Comparison of ENCODE assay signal across 10 cellular contexts in the genomic region with DNA sequence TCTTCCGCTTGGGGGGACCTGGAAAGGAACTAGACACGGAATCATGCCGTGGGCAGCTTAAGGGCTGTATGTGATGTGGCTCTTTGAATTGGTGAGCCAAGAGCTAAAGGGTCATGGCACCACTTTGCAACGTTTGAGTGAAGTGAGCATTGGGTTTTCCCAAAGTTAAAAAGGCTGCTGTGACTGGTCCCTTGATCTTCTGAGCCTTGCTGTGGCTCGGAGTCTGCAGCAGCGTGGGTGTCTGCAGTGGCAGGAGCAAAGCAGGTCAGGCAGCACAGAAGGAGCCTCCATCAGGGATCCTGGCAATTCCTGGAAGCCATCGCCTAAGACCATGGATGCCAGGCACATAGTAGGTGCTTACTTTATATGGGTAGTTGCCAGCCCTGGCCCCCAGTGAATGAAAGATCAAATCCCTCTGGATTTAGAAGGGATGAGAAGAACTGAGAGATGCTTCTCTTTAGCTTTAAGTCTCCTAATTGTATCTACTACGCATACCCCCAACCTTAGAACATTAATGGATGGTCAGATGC. TPM values are rescaled to one million over a fixed set of nuclear protein-coding genes. Genes with fewer than 3 reads are reported as not detected.
DNase-seq lines count a peak whose midpoint lies in the region; ATAC-seq and TF ChIP-seq lines count a peak whose summit lies in the region.
"Had no signal": no experiment of that assay in that cellular context is flagged by ENCODE, and none has a peak within 500 bp of the region (broad histone marks: within the 10 kb centered on the region; RNA-seq: fewer than 3 reads in every experiment).

No MANE protein-coding gene starts in this region.

- TF ChIP-seq RAD21 in SK-N-SH (IDR thresholded peaks at IDR 0.05; ENCODE audit: low read length), result no peak

- peaks cover 37% of the 10 kb centered on the region for H3K4me1 Mint-ChIP-seq in MCF 10A (ENCODE audit: insufficient read depth, unreplicated experiment)

- H3K36me3 Mint-ChIP-seq in MCF 10A (ENCODE audit: insufficient read depth, unreplicated experiment), result peaks cover 6% of the 10 kb centered on the region

- TF ChIP-seq EP300 in SK-N-SH (IDR thresholded peaks at IDR 0.05; ENCODE audit: borderline replicate concordance in 1 of 2, low read depth in 1 of 2, low read length in 1 of 2), result no peak

- DNase-seq in SK-N-SH, result no peak
- DNase-seq in OCI-LY7 (ENCODE audit: low spot score), result no peak
- DNase-seq in MCF 10A (ENCODE audit: unreplicated experiment), result no peak
- DNase-seq in psoas muscle, result no peak
- no peak for DNase-seq in HCEC 1CT
- DNase-seq: uterus had no signal

- H3K79me2 ChIP-seq in SK-N-SH (ENCODE audit: insufficient read depth) (peaks cover 30% of the 10 kb centered on the region; the same call in 1 of the 2 replicates), OCI-LY7 (ENCODE audit: insufficient read depth, low read depth, low read length) (peaks cover 15% of the 10 kb centered on the region; the same call in 1 of the 2 replicates)

- H3K4me3 Mint-ChIP-seq in MCF 10A (ENCODE audit: unreplicated experiment), result peak overlapping the region; percentile 89

- H3K4me2 ChIP-seq in SK-N-SH, result peak overlapping the region; percentile 94; the same call in 1 of the 2 replicates
- H3K4me2 ChIP-seq in OCI-LY7 (ENCODE audit: low read length), result peak overlapping the region; percentile 83

- H3K27ac ChIP-seq in SK-N-SH (ENCODE audit: low read depth in 2 of 2, low read length in 1 of 2) (no peak overlapping the region), OCI-LY7 (ENCODE audit: low read depth, low read length, poor library complexity, severe bottlenecking) (no peak overlapping the region), psoas muscle (peak overlapping the region; percentile 94)

- no peaks in the 10 kb centered on the region for H3K9me2 ChIP-seq in SK-N-SH
- H3K9me2 ChIP-seq in OCI-LY7 (ENCODE audit: insufficient read depth, low read length), result no peaks in the 10 kb centered on the region

- intact Hi-C loops in OCI-LY7 (cut with micrococcal nuclease; ENCODE audit: unreplicated experiment), result loop anchor here (5.0 kb wide), 2 partner anchors 45 to 320 kb away; a partner anchor contains a TSS
- intact Hi-C loops in MCF 10A (cut with micrococcal nuclease), result no loop called here
- intact Hi-C loops in psoas muscle (cut with DNase I), result loop anchor here (5.0 kb wide), 1 partner anchor 35 kb away; no protein-coding TSS in a partner anchor

- H3K9me3 ChIP-seq in SK-N-SH (no peaks in the 10 kb centered on the region), OCI-LY7 (ENCODE audit: low read length) (no peaks in the 10 kb centered on the region), psoas muscle (no peaks in the 10 kb centered on the region)
- H3K9me3 ChIP-seq: uterus had no signal

- H3K27ac Mint-ChIP-seq in MCF 10A (ENCODE audit: low read depth, unreplicated experiment), result peak overlapping the region; percentile 84

- POLR2A ChIA-PET in SK-N-SH (lab: Yijun Ruan, JAX), result interaction anchor here (0.6 kb wide), 1 partner anchor 21 kb away, joined by 3 read pairs; no protein-coding TSS in a partner anchor
- POLR2A ChIA-PET in OCI-LY7 (lab: Charles Lee), result interaction anchor here (0.6 to 0.7 kb wide), 2 partner anchors 8 to 24 kb away, joined by 3 read pairs; no protein-coding TSS in a partner anchor
- POLR2A ChIA-PET in MCF 10A (lab: Yijun Ruan, JAX), result interaction anchor here (0.6 to 2.7 kb wide), 10 partner anchors 9 to 299 kb away, joined by 3 to 14 read pairs (median 6); a partner anchor contains a TSS

- H4K20me1 ChIP-seq in SK-N-SH (ENCODE audit: insufficient read depth) (no peaks in the 10 kb centered on the region), OCI-LY7 (ENCODE audit: insufficient read depth, low read length) (0 out of 2 replicates have a peak, but pooled peaks cover 1% of the 10 kb centered on the region)

- BruUV-seq in OCI-LY7 (replicated peaks; lab: Mats Ljungman, UMichigan) (no TSS peak), MCF 10A (replicated peaks; lab: Mats Ljungman, UMichigan) (no TSS peak)

- H3F3A ChIP-seq in SK-N-SH (replicated peaks; ENCODE audit: insufficient read depth), result peaks cover 8% of the 10 kb centered on the region

- no peak for TF ChIP-seq CTCF in SK-N-SH (IDR thresholded peaks at IDR 0.05)
- no peak for TF ChIP-seq CTCF in OCI-LY7 (conservative IDR thresholded peaks at IDR 0.05; ENCODE audit: low read length)
- no peak for TF ChIP-seq CTCF in MCF 10A (IDR thresholded peaks at IDR 0.05; ENCODE audit: unreplicated experiment)
- no peak for TF ChIP-seq CTCF in psoas muscle (IDR thresholded peaks at IDR 0.05)

- CTCF ChIA-PET in SK-N-SH (lab: Yijun Ruan, JAX), result interaction anchor here (0.7 to 1.7 kb wide), 4 partner anchors 21 to 69 kb away, joined by 3 to 4 read pairs (median 3); no protein-coding TSS in a partner anchor
- CTCF ChIA-PET in OCI-LY7 (lab: Charles Lee; ENCODE audit: unreplicated experiment), result no interaction called here
- CTCF ChIA-PET in MCF 10A (lab: Yijun Ruan, JAX), result interaction anchor here (0.6 to 23.9 kb wide), 13 partner anchors 9 to 1287 kb away, joined by 3 to 332 read pairs (median 3); no protein-coding TSS in a partner anchor

- H3K4me1 ChIP-seq in SK-N-SH (ENCODE audit: control insufficient read depth in 1 of 2, insufficient read depth in 2 of 2, low read depth in 1 of 2, low read length in 1 of 2), result peaks cover 3 to 24% of the 10 kb centered on the region in 2 experiments; a peak in 3 of 4 replicates
- peaks cover 21% of the 10 kb centered on the region for H3K4me1 ChIP-seq in OCI-LY7 (ENCODE audit: insufficient read depth, low read length, poor library complexity, severe bottlenecking)
- peaks cover 21% of the 10 kb centered on the region for H3K4me1 ChIP-seq in psoas muscle

- H2AFZ ChIP-seq in SK-N-SH (ENCODE audit: low read depth), result no peak overlapping the region
- no peak overlapping the region for H2AFZ ChIP-seq in OCI-LY7 (ENCODE audit: low read length)

- H3K27me3 ChIP-seq in SK-N-SH (ENCODE audit: insufficient read depth) (no peaks in the 10 kb centered on the region), psoas muscle (ENCODE audit: insufficient read depth in 3 of 3, low read length in 2 of 3) (no peaks in the 10 kb centered on the region)
- H3K27me3 ChIP-seq: uterus had no signal

- ATAC-seq in SK-N-SH treated with all-trans-retinoic acid at 6 μM for 48 hours (no peak), psoas muscle (no peak), GM21529 (IDR thresholded peaks at IDR 0.05; ENCODE audit: unreplicated experiment) (no peak), HG02938 (IDR thresholded peaks at IDR 0.05; ENCODE audit: unreplicated experiment) (no peak)
- ATAC-seq: Right ventricle myocardium inferior had no signal

- WGBS in SK-N-SH (ENCODE audit: low lambda C conversion rate), result 100% methylated on average over 7 of the region's 8 CpGs
- WGBS in psoas muscle, 3 donors, result 77 to 85% (median 85%) methylated on average over 8 of the region's 8 CpGs

- no peaks in the 10 kb centered on the region for H3K27me3 Mint-ChIP-seq in MCF 10A (ENCODE audit: insufficient read depth, unreplicated experiment)

- H3K9me3 Mint-ChIP-seq in MCF 10A (ENCODE audit: unreplicated experiment), result no peaks in the 10 kb centered on the region

- no peak overlapping the region for H3K4me3 ChIP-seq in SK-N-SH (ENCODE audit: low read depth in 2 of 2, low read length in 1 of 2)
- H3K4me3 ChIP-seq in OCI-LY7 (ENCODE audit: low read depth, low read length, poor library complexity, severe bottlenecking), result peak overlapping the region; percentile 72
- peak overlapping the region; percentile 89 for H3K4me3 ChIP-seq in psoas muscle

- no peak overlapping the region for H3K9ac ChIP-seq in SK-N-SH

- H3K36me3 ChIP-seq in SK-N-SH (replicated peaks in 1 of 2; ENCODE audit: control insufficient read depth in 1 of 2, insufficient read depth in 2 of 2, low read length in 1 of 2) (no peaks in the 10 kb centered on the region), OCI-LY7 (ENCODE audit: insufficient read depth, low read length) (no peaks in the 10 kb centered on the region), psoas muscle (ENCODE audit: insufficient read depth in 1 of 2, low read depth in 1 of 2) (peaks cover 0 to under 1% of the 10 kb centered on the region in 2 donors)
- H3K36me3 ChIP-seq: uterus had no signal

TF ChIP-seq in SK-N-SH, 30 proteins besides CTCF, POLR2A, EP300 and RAD21 (continues in another document):
- no peak for TF ChIP-seq TCF12 (IDR thresholded peaks at IDR 0.05)
- TF ChIP-seq RXRA (IDR thresholded peaks at IDR 0.05; ENCODE audit: borderline replicate concordance, low read depth), result no peak
- no peak for TF ChIP-seq CHD2 (IDR thresholded peaks at IDR 0.05; ENCODE audit: low read length, partially characterized antibody)
- no peak for TF ChIP-seq TEAD4 (IDR thresholded peaks at IDR 0.05; ENCODE audit: borderline replicate concordance, insufficient read depth)
- no peak for TF ChIP-seq YY1 (IDR thresholded peaks at IDR 0.05; ENCODE audit: low read depth)
- TF ChIP-seq RCOR1 (IDR thresholded peaks at IDR 0.05; ENCODE audit: low read length), result no peak
- no peak for TF ChIP-seq SIN3A (IDR thresholded peaks at IDR 0.05; ENCODE audit: borderline replicate concordance, low read depth, low read length)
- TF ChIP-seq, protein P1, sequence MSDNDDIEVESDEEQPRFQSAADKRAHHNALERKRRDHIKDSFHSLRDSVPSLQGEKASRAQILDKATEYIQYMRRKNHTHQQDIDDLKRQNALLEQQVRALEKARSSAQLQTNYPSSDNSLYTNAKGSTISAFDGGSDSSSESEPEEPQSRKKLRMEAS (IDR thresholded peaks at IDR 0.05; ENCODE audit: low read depth), result no peak

TF ChIP-seq in SK-N-SH treated with all-trans-retinoic acid at 6 μM for 48 hours, 23 proteins besides CTCF, POLR2A, EP300 and RAD21:
- TF ChIP-seq ISL1 (CRISPR knock-in tag; IDR thresholded peaks at IDR 0.05), result no peak
- TF ChIP-seq OSR1 (CRISPR knock-in tag; IDR thresholded peaks at IDR 0.05), result no peak

RNA-seq across cellular contexts. Expression of a gene that starts 1.8 kb away (rescaled TPM):
- polyA plus RNA-seq in SK-N-SH (2012; rRNA removed) (23.1 and 30.4 TPM in 2 replicates), psoas muscle (10 to 100 TPM; 15.6 to 67.1 (median 43.5) TPM)
- polyA plus RNA-seq in SK-N-SH (2012; cell fraction: cytosol; rRNA removed), result 27.4 and 27.8 TPM in 2 replicates
- 19.9 and 32.7 TPM in 2 replicates for polyA plus RNA-seq in SK-N-SH (2012; cell fraction: nucleus; rRNA removed)
- total RNA-seq in OCI-LY7 (2014; rRNA removed; shearing (Covaris generic)), result 26.5 and 36.5 TPM in 2 replicates
- total RNA-seq in OCI-LY7 (2022) (20.8 and 22.3 TPM in 2 replicates), MCF 10A (2022) (54.5 and 75.1 TPM in 2 replicates), psoas muscle (10 to 100 TPM; 37.1 to 75.3 (median 54.3) TPM)

Comparison
In these comparisons a context has a peak if more than half of its experiments do, and no peak if none do; other contexts are left out.
1. H3K4me3 ChIP-seq: peak in OCI-LY7 (single experiment) and psoas muscle (single experiment); none in SK-N-SH (0 of 2).